20 cellular contexts compared by ENCODE assay signal in the genomic region with DNA sequence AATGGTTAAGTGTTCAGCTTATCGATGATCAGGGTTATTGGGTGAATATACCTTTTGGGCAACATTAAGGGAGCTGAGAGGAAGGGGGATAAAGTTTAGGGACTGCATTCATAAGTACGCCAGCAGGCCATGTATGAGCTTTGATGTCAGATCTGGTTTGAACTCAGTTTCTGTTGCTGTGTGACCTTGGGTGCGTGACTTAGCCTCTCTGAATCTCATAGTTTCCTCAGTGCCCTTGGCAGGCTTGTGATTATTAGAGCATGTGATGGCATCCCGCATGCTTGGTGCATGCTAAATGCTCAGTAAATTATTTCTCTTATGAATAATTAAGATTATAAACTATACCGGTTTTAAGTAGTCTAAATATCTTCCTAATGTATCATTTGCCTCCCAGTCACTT. TPM values are rescaled to one million over a fixed set of nuclear protein-coding genes. Genes with fewer than 3 reads are reported as not detected.
DNase-seq lines count a peak whose midpoint lies in the region; ATAC-seq and TF ChIP-seq lines count a peak whose summit lies in the region.
"Had no signal": no experiment of that assay in that cellular context is flagged by ENCODE, and none has a peak within 500 bp of the region (broad histone marks: within the 10 kb centered on the region; RNA-seq: fewer than 3 reads in every experiment).

No MANE protein-coding gene starts in this region.

- no peaks in the 10 kb centered on the region for H3K36me3 Mint-ChIP-seq in CD4-positive, CD25-positive, alpha-beta regulatory T cell
- H3K36me3 Mint-ChIP-seq in Calu3 (ENCODE audit: insufficient read depth, unreplicated experiment), result peaks cover 38% of the 10 kb centered on the region

- 53 to 59% (median 57%) methylated on average over 5 of the region's 5 CpGs for WGBS in adrenal gland, 4 donors
- WGBS in sigmoid colon, 2 donors, result 90 to 91% methylated on average over 5 of the region's 5 CpGs

- BruUV-seq in Calu3 (replicated peaks; lab: Mats Ljungman, UMichigan), result TSS peak; percentile 3

- TF ChIP-seq CTCF in Calu3 (IDR thresholded peaks at IDR 0.05; ENCODE audit: unreplicated experiment) (no peak), adrenal gland (IDR thresholded peaks at IDR 0.05) (no peak), sigmoid colon (IDR thresholded peaks at IDR 0.05) (no peak)

- H3K27ac ChIP-seq in CD4-positive, CD25-positive, alpha-beta regulatory T cell (ENCODE audit: insufficient read depth, low read length, poor library complexity, severe bottlenecking), result peak overlapping the region; percentile 29
- H3K27ac ChIP-seq in adrenal gland (peak overlapping the region in 3 of 5 donors; percentile 53 to 100 (median 99)), sigmoid colon (no peak overlapping the region)
- H3K27ac ChIP-seq: PC-9, RWPE1 had no signal

- H3K9me3 Mint-ChIP-seq in CD4-positive, CD25-positive, alpha-beta regulatory T cell, result peaks cover 0 to 4% (median 0%) of the 10 kb centered on the region in 7 donors
- no peaks in the 10 kb centered on the region for H3K9me3 Mint-ChIP-seq in Calu3 (ENCODE audit: low read depth, unreplicated experiment)
- H3K9me3 Mint-ChIP-seq: GM23338 had no signal

- peak overlapping the region in 2 of 3 donors; percentile 82 to 93 for H3K27ac Mint-ChIP-seq in CD4-positive, CD25-positive, alpha-beta regulatory T cell
- no peak overlapping the region for H3K27ac Mint-ChIP-seq in Calu3 (ENCODE audit: unreplicated experiment)
- H3K27ac Mint-ChIP-seq: GM23338 had no signal

- no peaks in the 10 kb centered on the region for H3K36me3 ChIP-seq in CD4-positive, CD25-positive, alpha-beta regulatory T cell (ENCODE audit: control insufficient read depth, insufficient read depth, low read length)
- H3K36me3 ChIP-seq in adrenal gland (replicated peaks in 1 of 2) (no peaks in the 10 kb centered on the region), sigmoid colon (no peaks in the 10 kb centered on the region)

- no peak for ATAC-seq in CD4-positive, CD25-positive, alpha-beta regulatory T cell (ENCODE audit: low read depth in 2 of 2)
- ATAC-seq: GM23338, SK-N-SH treated with all-trans-retinoic acid at 6 μM for 48 hours had no signal

- H3K27me3 ChIP-seq in CD4-positive, CD25-positive, alpha-beta regulatory T cell (ENCODE audit: control insufficient read depth, insufficient read depth, low read length), result no peaks in the 10 kb centered on the region
- H3K27me3 ChIP-seq in adrenal gland, result no peaks in the 10 kb centered on the region
- H3K27me3 ChIP-seq in sigmoid colon, result no peaks in the 10 kb centered on the region

- H3K4me3 ChIP-seq in CD4-positive, CD25-positive, alpha-beta regulatory T cell (ENCODE audit: low read depth, low read length), result peak overlapping the region; percentile 44
- H3K4me3 ChIP-seq in adrenal gland (no peak overlapping the region), sigmoid colon (no peak overlapping the region)
- H3K4me3 ChIP-seq: GM23338, PC-9 had no signal

- H3K4me1 ChIP-seq in CD4-positive, CD25-positive, alpha-beta regulatory T cell (ENCODE audit: control insufficient read depth, insufficient read depth, low read length, poor library complexity, severe bottlenecking), result peaks cover 90% of the 10 kb centered on the region
- peaks cover 47 to 87% of the 10 kb centered on the region in 2 donors for H3K4me1 ChIP-seq in adrenal gland (replicated peaks in 1 of 2)
- H3K4me1 ChIP-seq in sigmoid colon, result peaks cover 0 to 45% (median 43%) of the 10 kb centered on the region in 4 donors

- DNase-seq in CD4-positive, CD25-positive, alpha-beta regulatory T cell, result no peak
- no peak for DNase-seq in Calu3
- DNase-seq in adrenal gland, result peak in 6 of 7 donors; percentile 62 to 74 (median 68)
- DNase-seq in sigmoid colon, result peak; percentile 14
- no peak for DNase-seq in ecto neural progenitor cell (ENCODE audit: low spot score)
- no peak for DNase-seq in C1 segment of cervical spinal cord (lab: John Stamatoyannopoulos, UW)
- no peak for DNase-seq in NOMO-1 treated with DMSO at 0.1 percent for 48 hours (lab: John Stamatoyannopoulos, UW; ENCODE audit: unreplicated experiment)
- DNase-seq: ACHN, EL, HCEC 1CT, KBM-7, NCI-H1105 treated with DMSO at 0.1 percent for 48 hours, NCI-H187, NCI-H2227 treated with DMSO at 0.1 percent for 48 hours, NCI-H524, PC-9, SIG-M5 had no signal

- intact Hi-C loops in Calu3 (cut with micrococcal nuclease; ENCODE audit: unreplicated experiment), result no loop called here
- intact Hi-C loops in adrenal gland (cut with DNase I), result no loop called here
- intact Hi-C loops in sigmoid colon (cut with DNase I), result no loop called here

- H3K27me3 Mint-ChIP-seq in CD4-positive, CD25-positive, alpha-beta regulatory T cell, result peaks cover 5% of the 10 kb centered on the region
- no peaks in the 10 kb centered on the region for H3K27me3 Mint-ChIP-seq in Calu3 (ENCODE audit: unreplicated experiment)

- H3K4me1 Mint-ChIP-seq in CD4-positive, CD25-positive, alpha-beta regulatory T cell, result peaks cover 36 to 86% (median 68%) of the 10 kb centered on the region in 4 donors
- H3K4me1 Mint-ChIP-seq in Calu3 (ENCODE audit: low read depth, unreplicated experiment), result peaks cover 30% of the 10 kb centered on the region

- H3K9me3 ChIP-seq in CD4-positive, CD25-positive, alpha-beta regulatory T cell (ENCODE audit: control insufficient read depth in 2 of 2, low read length in 2 of 2), result no peaks in the 10 kb centered on the region
- H3K9me3 ChIP-seq in adrenal gland (replicated peaks in 1 of 3) (no peaks in the 10 kb centered on the region), sigmoid colon (no peaks in the 10 kb centered on the region)

- CTCF ChIA-PET in Calu3 (lab: Charles Lee), result no interaction called here

- peak in 1 of 2 donors; percentile 38 for TF ChIP-seq POLR2A in adrenal gland (IDR thresholded peaks at IDR 0.05)
- TF ChIP-seq POLR2A in sigmoid colon (IDR thresholded peaks at IDR 0.05), result no peak

- no peak for TF ChIP-seq EP300 in sigmoid colon (IDR thresholded peaks at IDR 0.05)

- H3K4me3 Mint-ChIP-seq in CD4-positive, CD25-positive, alpha-beta regulatory T cell, result peak overlapping the region in 3 of 4 donors; percentile 30 to 98 (median 38)
- no peak overlapping the region for H3K4me3 Mint-ChIP-seq in Calu3 (ENCODE audit: low read depth, unreplicated experiment)
- H3K4me3 Mint-ChIP-seq: GM23338 had no signal

RNA-seq across cellular contexts. Expression of gene TBC1D14, which starts 3.7 kb away (rescaled TPM):
- 67.7 TPM for total RNA-seq in CD4-positive, CD25-positive, alpha-beta regulatory T cell
- 10 to 100 TPM; 46.6 to 63.0 (median 52.0) TPM for polyA plus RNA-seq in CD4-positive, CD25-positive, alpha-beta regulatory T cell
- 26.1 and 26.4 TPM in 2 replicates for total RNA-seq in Calu3 (2022)
- total RNA-seq in adrenal gland, result 100 to 1,000 TPM in 1 of 8 donors, 10 to 100 TPM in 7; 74.9 to 110 (median 84.3) TPM
- polyA plus RNA-seq in adrenal gland, result 10 to 100 TPM; 24.9 to 54.0 (median 28.2) TPM
- 10 to 100 TPM; 26.3 to 46.4 (median 32.6) TPM for total RNA-seq in sigmoid colon
- 10 to 100 TPM; 19.2 to 38.5 (median 22.2) TPM for polyA plus RNA-seq in sigmoid colon

Comparison
In these comparisons a context has a peak if more than half of its experiments do, and no peak if none do; other contexts are left out.
1. DNase-seq: peak in adrenal gland (6 of 7) and sigmoid colon (single experiment); none in CD4-positive, CD25-positive, alpha-beta regulatory T cell (0 of 3), Calu3 (single experiment), ecto neural progenitor cell (single experiment), C1 segment of cervical spinal cord (0 of 14) and NOMO-1 treated with DMSO at 0.1 percent for 48 hours (single experiment).
2. H3K27ac ChIP-seq: peak in CD4-positive, CD25-positive, alpha-beta regulatory T cell (single experiment) and adrenal gland (3 of 5); none in sigmoid colon (0 of 4).